Comparison of ENCODE assay signal across 8 cellular contexts in genomic region chr15:78979456-78980320, GRCh38. TPM values are rescaled to one million over a fixed set of nuclear protein-coding genes. Genes with fewer than 3 reads are reported as not detected.
DNase-seq lines count a peak whose midpoint lies in the region; ATAC-seq, FAIRE-seq and TF ChIP-seq lines count a peak whose summit lies in the region.

No MANE protein-coding gene starts in this region.

- peaks cover 0 to 9% (median 6%) of the 10 kb centered on the region in 4 donors for H3K4me1 Mint-ChIP-seq in CD4-positive, CD25-positive, alpha-beta regulatory T cell

- peaks cover 6% of the 10 kb centered on the region for H3K27me3 Mint-ChIP-seq in CD4-positive, CD25-positive, alpha-beta regulatory T cell

- H3K27ac Mint-ChIP-seq in CD4-positive, CD25-positive, alpha-beta regulatory T cell = no peak overlapping the region
- H3K27ac Mint-ChIP-seq in activated naive CD4-positive, alpha-beta T cell treated with anti-CD3 and anti-CD28 coated beads, Interleukin-2, amount 50 U/mL, for 72 hours = no peak overlapping the region

- no peaks in the 10 kb centered on the region for H3K27me3 ChIP-seq in CD4-positive, CD25-positive, alpha-beta regulatory T cell (ENCODE audit: control insufficient read depth, insufficient read depth, low read length)
- H3K27me3 ChIP-seq in heart left ventricle = no peaks in the 10 kb centered on the region

- DNase-seq in CD4-positive, CD25-positive, alpha-beta regulatory T cell = peak in 2 of 3 donors; percentile 11 to 64
- DNase-seq in H54 (ENCODE audit: insufficient read length, low spot score) (peak; percentile 50), NCI-H526 (lab: John Stamatoyannopoulos, UW) (peak; percentile 81 to 88), heart left ventricle (peak in 4 of 5 donors; percentile 54 to 68 (median 61)), renal cortical epithelial cell (ENCODE audit: low read depth) (peak; percentile 70)
- DNase-seq in activated naive CD4-positive, alpha-beta T cell treated with anti-CD3 and anti-CD28 coated beads, Interleukin-2, amount 50 U/mL, for 72 hours (ENCODE audit: low spot score in 2 of 2) = peak in 1 of 2 donors; percentile 34

- TF ChIP-seq POLR2A in H54 (IDR thresholded peaks at IDR 0.05; ENCODE audit: low read depth, low read length) (no peak), heart left ventricle (IDR thresholded peaks at IDR 0.05) (no peak)

- no peaks in the 10 kb centered on the region for H3K36me3 ChIP-seq in CD4-positive, CD25-positive, alpha-beta regulatory T cell (ENCODE audit: control insufficient read depth, insufficient read depth, low read length)
- H3K36me3 ChIP-seq in heart left ventricle = no peaks in the 10 kb centered on the region

- intact Hi-C loops in heart left ventricle (cut with DNase I) = loop anchor here (1.0 to 10.0 kb wide), 8 partner anchors 29 to 119 kb away; no protein-coding TSS in a partner anchor

- no peak overlapping the region for H3K4me3 ChIP-seq in CD4-positive, CD25-positive, alpha-beta regulatory T cell (ENCODE audit: low read depth, low read length)
- H3K4me3 ChIP-seq in heart left ventricle = no peak overlapping the region

- H3K4me3 Mint-ChIP-seq in CD4-positive, CD25-positive, alpha-beta regulatory T cell = no peak overlapping the region

- H3K9me3 Mint-ChIP-seq in CD4-positive, CD25-positive, alpha-beta regulatory T cell = no peaks in the 10 kb centered on the region
- H3K9me3 Mint-ChIP-seq in activated naive CD4-positive, alpha-beta T cell treated with anti-CD3 and anti-CD28 coated beads, Interleukin-2, amount 50 U/mL, for 72 hours = no peaks in the 10 kb centered on the region

- WGBS in heart left ventricle, 4 donors = 50 to 61% (median 55%) methylated on average over 17 of the region's 17 CpGs

- peak; percentile 60 to 80 (median 70) for TF ChIP-seq CTCF in heart left ventricle (IDR thresholded peaks at IDR 0.05)

- no peaks in the 10 kb centered on the region for H3K9me3 ChIP-seq in CD4-positive, CD25-positive, alpha-beta regulatory T cell (ENCODE audit: control insufficient read depth in 2 of 2, low read length in 2 of 2)
- no peaks in the 10 kb centered on the region for H3K9me3 ChIP-seq in heart left ventricle

- ATAC-seq in CD4-positive, CD25-positive, alpha-beta regulatory T cell (ENCODE audit: low read depth in 2 of 2) = no peak
- peak; percentile 52 to 60 for ATAC-seq in activated naive CD4-positive, alpha-beta T cell treated with anti-CD3 and anti-CD28 coated beads, Interleukin-2, amount 50 U/mL, for 72 hours
- peak; percentile 51 to 69 (median 56) for ATAC-seq in heart left ventricle
- no peak for ATAC-seq in HG02885 (IDR thresholded peaks at IDR 0.05; ENCODE audit: poor library complexity, unreplicated experiment)
- ATAC-seq in GM19463 (IDR thresholded peaks at IDR 0.05; ENCODE audit: unreplicated experiment) = no peak

- no peak overlapping the region for H3K27ac ChIP-seq in CD4-positive, CD25-positive, alpha-beta regulatory T cell (ENCODE audit: insufficient read depth, low read length, poor library complexity, severe bottlenecking)
- no peak overlapping the region for H3K27ac ChIP-seq in heart left ventricle

- no peaks in the 10 kb centered on the region for H3K36me3 Mint-ChIP-seq in CD4-positive, CD25-positive, alpha-beta regulatory T cell
- no peaks in the 10 kb centered on the region for H3K36me3 Mint-ChIP-seq in activated naive CD4-positive, alpha-beta T cell treated with anti-CD3 and anti-CD28 coated beads, Interleukin-2, amount 50 U/mL, for 72 hours

- H3K4me1 ChIP-seq in CD4-positive, CD25-positive, alpha-beta regulatory T cell (ENCODE audit: control insufficient read depth, insufficient read depth, low read length, poor library complexity, severe bottlenecking) = no peaks in the 10 kb centered on the region
- peaks cover 0 to 54% (median 7%) of the 10 kb centered on the region in 12 donors for H3K4me1 ChIP-seq in heart left ventricle

- no peak for FAIRE-seq in H54 (lab: Jason Lieb, UNC)

RNA-seq across cellular contexts. Expression of gene CTSH, which starts 34.8 kb away (rescaled TPM):
- 9.6 TPM for total RNA-seq in CD4-positive, CD25-positive, alpha-beta regulatory T cell
- 10 to 100 TPM; 29.0 to 51.5 (median 41.7) TPM for polyA plus RNA-seq in CD4-positive, CD25-positive, alpha-beta regulatory T cell
- 10 to 100 TPM in 1 of 2 donors, 1 to 10 TPM in 1; 8.4 to 11.1 TPM for total RNA-seq in activated naive CD4-positive, alpha-beta T cell treated with anti-CD3 and anti-CD28 coated beads, Interleukin-2, amount 50 U/mL, for 72 hours
- total RNA-seq in heart left ventricle = 100 to 1,000 TPM in 4 of 9 donors, 10 to 100 TPM in 5; 27.8 to 165 (median 93.5) TPM
- polyA plus RNA-seq in heart left ventricle = 10 to 100 TPM; 66.7 to 82.4 TPM
- 48.6 and 103 TPM in 2 replicates for total RNA-seq in renal cortical epithelial cell

Comparison
In these comparisons a context has a peak if more than half of its experiments do, and no peak if none do; other contexts are left out.
1. ATAC-seq: peak in activated naive CD4-positive, alpha-beta T cell treated with anti-CD3 and anti-CD28 coated beads, Interleukin-2, amount 50 U/mL, for 72 hours (2 of 2) and heart left ventricle (4 of 4); none in CD4-positive, CD25-positive, alpha-beta regulatory T cell (0 of 2), HG02885 (single experiment) and GM19463 (single experiment).